Comparison of ENCODE assay signal across 10 cellular contexts in genomic region chr10:102398172-102399020, GRCh38. TPM values are rescaled to one million over a fixed set of nuclear protein-coding genes. Genes with fewer than 3 reads are reported as not detected.
DNase-seq lines count a peak whose midpoint lies in the region; ATAC-seq and TF ChIP-seq lines count a peak whose summit lies in the region.
"Had no signal": no experiment of that assay in that cellular context is flagged by ENCODE, and none has a peak within 500 bp of the region (broad histone marks: within the 10 kb centered on the region; RNA-seq: fewer than 3 reads in every experiment).

No MANE protein-coding gene starts in this region.

- no peak for TF ChIP-seq CTCF in CD8-positive, alpha-beta T cell (IDR thresholded peaks at IDR 0.05)
- no peak for TF ChIP-seq CTCF in Loucy (conservative IDR thresholded peaks at IDR 0.05; ENCODE audit: low read length)
- TF ChIP-seq CTCF in colonic mucosa (IDR thresholded peaks at IDR 0.05): no peak
- TF ChIP-seq CTCF in progenitor cell of endocrine pancreas (IDR thresholded peaks at IDR 0.05; ENCODE audit: unreplicated experiment): no peak

- peak overlapping the region; percentile 58 for H3K9ac ChIP-seq in Loucy (ENCODE audit: low read depth, low read length, poor library complexity, severe bottlenecking)
- no peak overlapping the region for H3K9ac ChIP-seq in colonic mucosa (ENCODE audit: low read depth in 2 of 2, low read length in 2 of 2)

- H3K4me2 ChIP-seq in Loucy (ENCODE audit: low read depth, low read length, poor library complexity, severe bottlenecking): peak overlapping the region; percentile 74

- H3K27me3 Mint-ChIP-seq in CD8-positive, alpha-beta T cell (ENCODE audit: low read depth): no peaks in the 10 kb centered on the region
- H3K27me3 Mint-ChIP-seq in progenitor cell of endocrine pancreas: peaks cover 3% of the 10 kb centered on the region

- CTCF ChIA-PET in CD8-positive, alpha-beta T cell (lab: Charles Lee): interaction anchor here (0.8 to 5.4 kb wide), 27 partner anchors 8 to 185 kb away, joined by 3 to 45 read pairs (median 5); partner anchors contain the start of genes C10orf95, CUEDC2 and FBXL15

- H3K27ac ChIP-seq in CD8-positive, alpha-beta T cell (ENCODE audit: low read depth, low read length): no peak overlapping the region
- H3K27ac ChIP-seq in colonic mucosa: peak overlapping the region; percentile 82

- no peak for DNase-seq in CD8-positive, alpha-beta T cell
- DNase-seq in colonic mucosa (no peak), progenitor cell of endocrine pancreas (ENCODE audit: low spot score, unreplicated experiment) (no peak), NCI-H510A (lab: John Stamatoyannopoulos, UW) (no peak), GM19238 (ENCODE audit: insufficient read length, low spot score) (no peak), HUDEP-2 (lab: John Stamatoyannopoulos, UW; ENCODE audit: unreplicated experiment in 76 of 76) (no peak)
- no peak for DNase-seq in stimulated activated CD8-positive, alpha-beta memory T cell treated with anti-CD3 and anti-CD28 coated beads, Interleukin-4, amount 100 ng/mL, for 48 hours
- DNase-seq: NCI-H774 had no signal

- no peaks in the 10 kb centered on the region for H3K9me3 ChIP-seq in CD8-positive, alpha-beta T cell (ENCODE audit: low read length)
- H3K9me3 ChIP-seq in Loucy (ENCODE audit: insufficient read depth, low read depth, low read length) (no peaks in the 10 kb centered on the region), colonic mucosa (no peaks in the 10 kb centered on the region)

- no peaks in the 10 kb centered on the region for H3F3A ChIP-seq in Loucy (ENCODE audit: low read depth)

- peaks cover 57% of the 10 kb centered on the region for H3K36me3 Mint-ChIP-seq in CD8-positive, alpha-beta T cell
- no peaks in the 10 kb centered on the region for H3K36me3 Mint-ChIP-seq in progenitor cell of endocrine pancreas (ENCODE audit: insufficient read depth)

- peaks cover 34% of the 10 kb centered on the region for H3K4me1 ChIP-seq in CD8-positive, alpha-beta T cell (ENCODE audit: insufficient read depth, low read length)
- peaks cover 22% of the 10 kb centered on the region for H3K4me1 ChIP-seq in Loucy (ENCODE audit: insufficient read depth, low read length, poor library complexity, severe bottlenecking)
- H3K4me1 ChIP-seq in colonic mucosa: peaks cover 11% of the 10 kb centered on the region

- no peaks in the 10 kb centered on the region for H3K27me3 ChIP-seq in CD8-positive, alpha-beta T cell (ENCODE audit: insufficient read depth, low read length)
- H3K27me3 ChIP-seq in Loucy (ENCODE audit: insufficient read depth, low read length, poor library complexity, severe bottlenecking) (no peaks in the 10 kb centered on the region), colonic mucosa (no peaks in the 10 kb centered on the region)

- H3K27ac Mint-ChIP-seq in CD8-positive, alpha-beta T cell: peak overlapping the region; percentile 76
- no peak overlapping the region for H3K27ac Mint-ChIP-seq in progenitor cell of endocrine pancreas

- H2AFZ ChIP-seq in Loucy (ENCODE audit: low read length): no peak overlapping the region

- no peaks in the 10 kb centered on the region for H3K9me2 ChIP-seq in Loucy (replicated peaks; ENCODE audit: low read depth, low read length)

- H3K4me1 Mint-ChIP-seq in CD8-positive, alpha-beta T cell (ENCODE audit: low read depth): peaks cover 40% of the 10 kb centered on the region
- H3K4me1 Mint-ChIP-seq in progenitor cell of endocrine pancreas (ENCODE audit: low read depth): peaks cover 10% of the 10 kb centered on the region

- POLR2A ChIA-PET in CD8-positive, alpha-beta T cell (lab: Charles Lee): interaction anchor here (1.1 to 2.5 kb wide), 4 partner anchors 22 to 168 kb away, joined by 4 to 17 read pairs (median 8); partner anchors contain the start of genes CUEDC2 and FBXL15

- no peak for ATAC-seq in CD8-positive, alpha-beta T cell

- peaks cover 23% of the 10 kb centered on the region for H3K36me3 ChIP-seq in CD8-positive, alpha-beta T cell (ENCODE audit: insufficient read depth, low read length)
- H3K36me3 ChIP-seq in Loucy (ENCODE audit: insufficient read depth, low read length) (peaks cover 7% of the 10 kb centered on the region; the same call in 1 of the 2 replicates), colonic mucosa (peaks cover 6% of the 10 kb centered on the region)

- H3K9me3 Mint-ChIP-seq in CD8-positive, alpha-beta T cell: no peaks in the 10 kb centered on the region
- H3K9me3 Mint-ChIP-seq in progenitor cell of endocrine pancreas (ENCODE audit: low read depth): no peaks in the 10 kb centered on the region

- peaks cover 13% of the 10 kb centered on the region; the same call in 1 of the 2 replicates for H3K79me2 ChIP-seq in Loucy (ENCODE audit: insufficient read depth, low read length)

- intact Hi-C loops in CD8-positive, alpha-beta T cell (cut with DNase I, micrococcal nuclease): loop anchor here in 1 of 2 experiments (1.0 to 10.0 kb wide), 5 partner anchors 11 to 246 kb away; partner anchors contain the start of genes ACTR1A and TRIM8
- intact Hi-C loops in colonic mucosa (cut with DNase I): loop anchor here (5.0 to 10.0 kb wide), 2 partner anchors 171 to 196 kb away; partner anchors contain the start of gene ELOVL3

- no peak overlapping the region for H3K4me3 ChIP-seq in CD8-positive, alpha-beta T cell (ENCODE audit: low read depth, low read length)
- H3K4me3 ChIP-seq in Loucy (ENCODE audit: low read length, poor library complexity, severe bottlenecking): peak overlapping the region; percentile 76
- peak overlapping the region; percentile 56 for H3K4me3 ChIP-seq in colonic mucosa

- H4K20me1 ChIP-seq in Loucy (ENCODE audit: insufficient read depth, low read length, poor library complexity, severe bottlenecking): no peaks in the 10 kb centered on the region

- H3K4me3 Mint-ChIP-seq in CD8-positive, alpha-beta T cell: peak overlapping the region; percentile 76
- peak overlapping the region; percentile 55 for H3K4me3 Mint-ChIP-seq in progenitor cell of endocrine pancreas (ENCODE audit: low read depth)

RNA-seq across cellular contexts. Expression of gene NFKB2, which starts 2.9 kb away (rescaled TPM):
- 100 to 1,000 TPM; 369 to 398 TPM for total RNA-seq in CD8-positive, alpha-beta T cell
- total RNA-seq in colonic mucosa (10 to 100 TPM; 29.3 to 44.5 TPM), progenitor cell of endocrine pancreas (21.6 and 23.1 TPM in 2 replicates)

RNA-seq across cellular contexts. Expression of gene PSD, which starts 20.2 kb away (rescaled TPM):
- 10 to 100 TPM; 16.7 to 18.2 TPM for total RNA-seq in CD8-positive, alpha-beta T cell
- total RNA-seq in colonic mucosa (10 to 100 TPM in 1 of 2 donors, 1 to 10 TPM in 1; 4.2 to 22.5 TPM), progenitor cell of endocrine pancreas (8.9 and 10.7 TPM in 2 replicates)

RNA-seq across cellular contexts. Expression of gene FBXL15, which starts 22.2 kb away (rescaled TPM):
- total RNA-seq in CD8-positive, alpha-beta T cell: 1 to 10 TPM; 7.0 to 7.9 TPM
- total RNA-seq in colonic mucosa: 10 to 100 TPM; 23.7 to 37.3 TPM
- 14.0 and 14.9 TPM in 2 replicates for total RNA-seq in progenitor cell of endocrine pancreas

RNA-seq across cellular contexts. Expression of gene CUEDC2, which starts 34.0 kb away (rescaled TPM):
- 10 to 100 TPM; 24.2 to 27.0 TPM for total RNA-seq in CD8-positive, alpha-beta T cell
- total RNA-seq in colonic mucosa (10 to 100 TPM; 30.2 to 32.1 TPM), progenitor cell of endocrine pancreas (69.9 and 70.5 TPM in 2 replicates)

RNA-seq across cellular contexts. Expression of gene C10orf95, which starts 52.9 kb away (rescaled TPM):
- total RNA-seq in CD8-positive, alpha-beta T cell: under 1 TPM; 0.31 to 0.35 TPM
- 1 to 10 TPM; 2.8 to 4.8 TPM for total RNA-seq in colonic mucosa
- total RNA-seq in progenitor cell of endocrine pancreas: 0.73 and 0.77 TPM in 2 replicates
- total RNA-seq: Daoy had no signal

Comparison
In these comparisons a context has a peak if more than half of its experiments do, and no peak if none do; other contexts are left out.
1. RNA of gene NFKB2, which starts 2.9 kb away (total RNA-seq): 369 to 398 TPM in CD8-positive, alpha-beta T cell; 29.3 to 44.5 TPM in colonic mucosa and 21.6 to 23.1 TPM in progenitor cell of endocrine pancreas; every median in the first group is over 4 times any median in the second.